In the genomic region with DNA sequence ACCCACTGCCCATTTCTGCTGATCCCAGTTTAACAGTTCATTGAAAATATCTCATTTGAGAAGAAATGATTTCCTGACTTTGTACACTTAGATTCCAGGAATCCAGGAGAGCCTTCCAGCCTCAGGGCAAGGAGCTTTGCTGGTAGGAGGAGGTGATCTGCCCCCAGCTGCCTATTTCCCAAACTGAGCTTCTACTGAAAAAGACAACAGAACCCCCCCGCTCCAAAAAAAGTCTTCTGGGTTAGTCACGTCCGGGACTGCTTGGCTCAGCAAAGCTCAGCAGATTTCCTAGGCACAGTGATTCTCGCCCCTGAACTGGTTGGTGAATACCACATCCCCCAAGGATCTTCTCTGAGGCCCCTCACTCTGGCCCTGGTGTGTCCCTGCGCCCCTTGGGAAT, we compare ENCODE assay signal across 1 cellular context.
TF ChIP-seq lines count a peak whose summit lies in the region.

No MANE protein-coding gene starts in this region.

TF ChIP-seq in SK-N-SH treated with all-trans-retinoic acid at 6 μM for 48 hours, 23 proteins besides CTCF, POLR2A, EP300 and RAD21 (continued from another document):
- no peak for TF ChIP-seq POU6F1 (CRISPR knock-in tag; IDR thresholded peaks at IDR 0.05; ENCODE audit: borderline replicate concordance, low read depth)
TF ChIP-seq in SK-N-SH treated with all-trans-retinoic acid at 6 μM for 48 hours: peak in this region for 0.
